ENCODE assay signal across 11 cellular contexts in genomic region chr6:18265787-18266523, GRCh38. TPM values are rescaled to one million over a fixed set of nuclear protein-coding genes. Genes with fewer than 3 reads are reported as not detected.
A peak's percentile ranks its signal among the peaks of the same experiment; 100 is the strongest.
DNase-seq lines count a peak whose midpoint lies in the region; ATAC-seq and TF ChIP-seq lines count a peak whose summit lies in the region.
"Had no signal": no experiment of that assay in that cellular context is flagged by ENCODE, and none has a peak within 500 bp of the region (broad histone marks: within the 10 kb centered on the region; RNA-seq: fewer than 3 reads in every experiment).

No MANE protein-coding gene starts in this region.

- peaks cover 6% of the 10 kb centered on the region for H3K27me3 Mint-ChIP-seq in activated T-helper 1 cell treated with anti-CD3 and anti-CD28 coated beads, Interleukin-12 subunit alpha, Interleukin-12 subunit beta, Interleukin-2, Interleukin-4 antibody, amounts not matched to agents 30 ng/mL and 10 ng/mL and 1 ng/mL, durations not matched to agents 14 hours and 24 hours and 36 hours (ENCODE audit: insufficient read depth)
- no peaks in the 10 kb centered on the region for H3K27me3 Mint-ChIP-seq in mesothelial cell of epicardium (ENCODE audit: low read depth)

- H3K4me2 ChIP-seq in BLaER1: peak overlapping the region; percentile 92
- H3K4me2 ChIP-seq in DOHH2 (ENCODE audit: low read length): peak overlapping the region; percentile 89

- in situ Hi-C loops in GM13977 (cut with MboI; ENCODE audit: low pct_unique_long_range_greater_than_20kb, low sequenced_read_pairs, unreplicated experiment): no loop called here

- H3K36me3 ChIP-seq in BLaER1 (peaks cover 11% of the 10 kb centered on the region), DOHH2 (ENCODE audit: control insufficient read depth, low read length) (peaks cover 36% of the 10 kb centered on the region)
- H3K36me3 ChIP-seq: cardiac muscle cell, right atrium auricular region had no signal

- no peak overlapping the region for H3K9ac ChIP-seq in BLaER1

- no peak overlapping the region for H3K27ac Mint-ChIP-seq in activated T-helper 1 cell treated with anti-CD3 and anti-CD28 coated beads, Interleukin-12 subunit alpha, Interleukin-12 subunit beta, Interleukin-2, Interleukin-4 antibody, amounts not matched to agents 30 ng/mL and 10 ng/mL and 1 ng/mL, durations not matched to agents 14 hours and 24 hours and 36 hours
- H3K27ac Mint-ChIP-seq in mesothelial cell of epicardium: no peak overlapping the region

- intact Hi-C loops in activated T-helper 1 cell treated with anti-CD3 and anti-CD28 coated beads, Interleukin-12 subunit alpha, Interleukin-12 subunit beta, Interleukin-2, Interleukin-4 antibody, amounts not matched to agents 30 ng/mL and 10 ng/mL and 1 ng/mL, durations not matched to agents 14 hours and 24 hours and 36 hours (cut with micrococcal nuclease): loop anchor here (2.0 to 10.0 kb wide), 2 partner anchors 143 to 1251 kb away; partner anchors contain the start of gene NHLRC1

- H3K27me3 ChIP-seq in BLaER1: no peaks in the 10 kb centered on the region
- no peaks in the 10 kb centered on the region for H3K27me3 ChIP-seq in DOHH2 (ENCODE audit: control insufficient read depth, low read length)
- H3K27me3 ChIP-seq: cardiac muscle cell, right atrium auricular region had no signal

- H3K4me1 ChIP-seq in BLaER1 (peaks cover 49% of the 10 kb centered on the region), DOHH2 (ENCODE audit: control insufficient read depth, low read length) (peaks cover 37% of the 10 kb centered on the region)

- H3K27ac ChIP-seq in BLaER1 (no peak overlapping the region), DOHH2 (ENCODE audit: low read depth, low read length) (no peak overlapping the region)
- H3K27ac ChIP-seq: cardiac muscle cell had no signal

- H3K4me3 ChIP-seq in BLaER1 (peak overlapping the region; percentile 96), DOHH2 (ENCODE audit: low read length) (peak overlapping the region; percentile 74)
- H3K4me3 ChIP-seq: cardiac muscle cell had no signal

- H3K36me3 Mint-ChIP-seq in activated T-helper 1 cell treated with anti-CD3 and anti-CD28 coated beads, Interleukin-12 subunit alpha, Interleukin-12 subunit beta, Interleukin-2, Interleukin-4 antibody, amounts not matched to agents 30 ng/mL and 10 ng/mL and 1 ng/mL, durations not matched to agents 14 hours and 24 hours and 36 hours (ENCODE audit: low read depth): peaks cover 14% of the 10 kb centered on the region
- H3K36me3 Mint-ChIP-seq in mesothelial cell of epicardium: no peaks in the 10 kb centered on the region

- H3F3A ChIP-seq in DOHH2 (ENCODE audit: control insufficient read depth, insufficient read depth): peaks cover 4% of the 10 kb centered on the region; the same call in 1 of the 2 replicates

- H3K79me2 ChIP-seq in DOHH2 (ENCODE audit: control insufficient read depth, low read length): peaks cover 46% of the 10 kb centered on the region

- H3K9me2 ChIP-seq in DOHH2 (replicated peaks; ENCODE audit: control insufficient read depth, low read length): no peaks in the 10 kb centered on the region

- H3K9me3 ChIP-seq in BLaER1 (peaks cover 18% of the 10 kb centered on the region), DOHH2 (ENCODE audit: control insufficient read depth, insufficient read depth, low read length) (peaks cover 20% of the 10 kb centered on the region)
- H3K9me3 ChIP-seq: right atrium auricular region had no signal

- H3K4me3 Mint-ChIP-seq in activated T-helper 1 cell treated with anti-CD3 and anti-CD28 coated beads, Interleukin-12 subunit alpha, Interleukin-12 subunit beta, Interleukin-2, Interleukin-4 antibody, amounts not matched to agents 30 ng/mL and 10 ng/mL and 1 ng/mL, durations not matched to agents 14 hours and 24 hours and 36 hours: peak overlapping the region; percentile 86
- peak overlapping the region; percentile 81 for H3K4me3 Mint-ChIP-seq in mesothelial cell of epicardium

- ATAC-seq in HG02588 (IDR thresholded peaks at IDR 0.05; ENCODE audit: unreplicated experiment): no peak
- no peak for ATAC-seq in GM18870 (IDR thresholded peaks at IDR 0.05; ENCODE audit: unreplicated experiment)
- no peak for ATAC-seq in GM19452 (IDR thresholded peaks at IDR 0.05; ENCODE audit: unreplicated experiment)

- no peak for TF ChIP-seq CTCF in DOHH2 (IDR thresholded peaks at IDR 0.05; ENCODE audit: low read depth, low read length, poor library complexity, severe bottlenecking)
- TF ChIP-seq CTCF in mesothelial cell of epicardium (IDR thresholded peaks at IDR 0.05; ENCODE audit: unreplicated experiment): no peak
- no peak for TF ChIP-seq CTCF in GM13977 (IDR thresholded peaks at IDR 0.05; ENCODE audit: extremely low read depth, insufficient read depth, missing control alignments)

- H3K9me3 Mint-ChIP-seq in activated T-helper 1 cell treated with anti-CD3 and anti-CD28 coated beads, Interleukin-12 subunit alpha, Interleukin-12 subunit beta, Interleukin-2, Interleukin-4 antibody, amounts not matched to agents 30 ng/mL and 10 ng/mL and 1 ng/mL, durations not matched to agents 14 hours and 24 hours and 36 hours: no peaks in the 10 kb centered on the region
- no peaks in the 10 kb centered on the region for H3K9me3 Mint-ChIP-seq in mesothelial cell of epicardium

- no peak for DNase-seq in activated T-helper 1 cell treated with anti-CD3 and anti-CD28 coated beads, Interleukin-12 subunit alpha, Interleukin-12 subunit beta, Interleukin-2, Interleukin-4 antibody, amounts not matched to agents 30 ng/mL and 10 ng/mL and 1 ng/mL, durations not matched to agents 14 hours and 24 hours and 36 hours (ENCODE audit: low spot score)
- DNase-seq in mesothelial cell of epicardium (ENCODE audit: low spot score in 2 of 2, unreplicated experiment in 2 of 2) (no peak), GM13977 (ENCODE audit: low spot score) (no peak)
- DNase-seq: T-helper 9 cell had no signal

- H4K20me1 ChIP-seq in BLaER1 (peaks cover 22% of the 10 kb centered on the region), DOHH2 (ENCODE audit: control insufficient read depth, insufficient read depth, low read depth, low read length) (peaks cover 19% of the 10 kb centered on the region; the same call in 1 of the 2 replicates)

- H3K4me1 Mint-ChIP-seq in activated T-helper 1 cell treated with anti-CD3 and anti-CD28 coated beads, Interleukin-12 subunit alpha, Interleukin-12 subunit beta, Interleukin-2, Interleukin-4 antibody, amounts not matched to agents 30 ng/mL and 10 ng/mL and 1 ng/mL, durations not matched to agents 14 hours and 24 hours and 36 hours (ENCODE audit: low read depth): peaks cover 33% of the 10 kb centered on the region
- H3K4me1 Mint-ChIP-seq in mesothelial cell of epicardium: peaks cover 34% of the 10 kb centered on the region

RNA-seq across cellular contexts. Expression of gene DEK, which starts 1.6 kb away (rescaled TPM):
- total RNA-seq in activated T-helper 1 cell treated with anti-CD3 and anti-CD28 coated beads, Interleukin-12 subunit alpha, Interleukin-12 subunit beta, Interleukin-2, Interleukin-4 antibody, amounts not matched to agents 30 ng/mL and 10 ng/mL and 1 ng/mL, durations not matched to agents 14 hours and 24 hours and 36 hours: 163 and 170 TPM in 2 replicates
- total RNA-seq in mesothelial cell of epicardium: 77.8 to 87.5 TPM (median 79.5 TPM) in 3 replicates
